Comparison of ENCODE assay signal across 1 cellular context in the genomic region with DNA sequence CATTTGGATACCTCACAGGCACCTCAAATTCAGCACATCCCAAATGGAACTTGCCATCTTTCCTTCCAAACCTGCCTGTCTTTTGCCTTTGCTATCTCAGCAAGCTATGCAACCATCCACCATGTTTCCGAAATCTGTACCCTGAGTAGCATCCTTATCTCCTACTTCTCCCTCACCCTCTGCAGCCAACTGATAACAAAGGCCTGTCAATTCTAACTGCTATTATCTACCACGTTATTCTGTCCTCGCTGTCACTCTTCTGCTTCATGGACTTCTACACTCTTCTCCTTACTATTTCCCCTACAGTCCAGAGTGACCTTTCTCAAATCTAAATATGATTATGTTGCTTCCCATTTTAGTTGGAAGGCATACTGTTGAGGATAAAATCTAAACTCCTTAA.
TF ChIP-seq lines count a peak whose summit lies in the region.

No MANE protein-coding gene starts in this region.

TF ChIP-seq in K562, 482 proteins besides CTCF, POLR2A, EP300 and RAD21 (continued from another document and continues in another):
- TF ChIP-seq KLF13 (tag; IDR thresholded peaks at IDR 0.05; ENCODE audit: borderline replicate concordance, low read depth): no peak
- no peak for TF ChIP-seq NEUROD1 (IDR thresholded peaks at IDR 0.05; ENCODE audit: borderline replicate concordance, low read depth, low read length, partially characterized antibody)
- TF ChIP-seq ZNF197 (CRISPR knock-in tag; IDR thresholded peaks at IDR 0.05; ENCODE audit: low read depth): no peak
- TF ChIP-seq, protein P1, sequence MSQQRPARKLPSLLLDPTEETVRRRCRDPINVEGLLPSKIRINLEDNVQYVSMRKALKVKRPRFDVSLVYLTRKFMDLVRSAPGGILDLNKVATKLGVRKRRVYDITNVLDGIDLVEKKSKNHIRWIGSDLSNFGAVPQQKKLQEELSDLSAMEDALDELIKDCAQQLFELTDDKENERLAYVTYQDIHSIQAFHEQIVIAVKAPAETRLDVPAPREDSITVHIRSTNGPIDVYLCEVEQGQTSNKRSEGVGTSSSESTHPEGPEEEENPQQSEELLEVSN (IDR thresholded peaks at IDR 0.05; ENCODE audit: borderline replicate concordance in 1 of 2, extremely low read depth in 1 of 2, insufficient read depth in 1 of 2, insufficient read length in 1 of 2, low read depth in 1 of 2, low read length in 1 of 2, poor library complexity in 1 of 2, severe bottlenecking in 1 of 2): no peak
- TF ChIP-seq, protein P2, sequence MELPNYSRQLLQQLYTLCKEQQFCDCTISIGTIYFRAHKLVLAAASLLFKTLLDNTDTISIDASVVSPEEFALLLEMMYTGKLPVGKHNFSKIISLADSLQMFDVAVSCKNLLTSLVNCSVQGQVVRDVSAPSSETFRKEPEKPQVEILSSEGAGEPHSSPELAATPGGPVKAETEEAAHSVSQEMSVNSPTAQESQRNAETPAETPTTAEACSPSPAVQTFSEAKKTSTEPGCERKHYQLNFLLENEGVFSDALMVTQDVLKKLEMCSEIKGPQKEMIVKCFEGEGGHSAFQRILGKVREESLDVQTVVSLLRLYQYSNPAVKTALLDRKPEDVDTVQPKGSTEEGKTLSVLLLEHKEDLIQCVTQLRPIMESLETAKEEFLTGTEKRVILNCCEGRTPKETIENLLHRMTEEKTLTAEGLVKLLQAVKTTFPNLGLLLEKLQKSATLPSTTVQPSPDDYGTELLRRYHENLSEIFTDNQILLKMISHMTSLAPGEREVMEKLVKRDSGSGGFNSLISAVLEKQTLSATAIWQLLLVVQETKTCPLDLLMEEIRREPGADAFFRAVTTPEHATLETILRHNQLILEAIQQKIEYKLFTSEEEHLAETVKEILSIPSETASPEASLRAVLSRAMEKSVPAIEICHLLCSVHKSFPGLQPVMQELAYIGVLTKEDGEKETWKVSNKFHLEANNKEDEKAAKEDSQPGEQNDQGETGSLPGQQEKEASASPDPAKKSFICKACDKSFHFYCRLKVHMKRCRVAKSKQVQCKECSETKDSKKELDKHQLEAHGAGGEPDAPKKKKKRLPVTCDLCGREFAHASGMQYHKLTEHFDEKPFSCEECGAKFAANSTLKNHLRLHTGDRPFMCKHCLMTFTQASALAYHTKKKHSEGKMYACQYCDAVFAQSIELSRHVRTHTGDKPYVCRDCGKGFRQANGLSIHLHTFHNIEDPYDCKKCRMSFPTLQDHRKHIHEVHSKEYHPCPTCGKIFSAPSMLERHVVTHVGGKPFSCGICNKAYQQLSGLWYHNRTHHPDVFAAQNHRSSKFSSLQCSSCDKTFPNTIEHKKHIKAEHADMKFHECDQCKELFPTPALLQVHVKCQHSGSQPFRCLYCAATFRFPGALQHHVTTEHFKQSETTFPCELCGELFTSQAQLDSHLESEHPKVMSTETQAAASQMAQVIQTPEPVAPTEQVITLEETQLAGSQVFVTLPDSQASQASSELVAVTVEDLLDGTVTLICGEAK (IDR thresholded peaks at IDR 0.05): no peak
- TF ChIP-seq, protein P2 (CRISPR knock-in tag; IDR thresholded peaks at IDR 0.05): no peak
- TF ChIP-seq, protein P3, sequence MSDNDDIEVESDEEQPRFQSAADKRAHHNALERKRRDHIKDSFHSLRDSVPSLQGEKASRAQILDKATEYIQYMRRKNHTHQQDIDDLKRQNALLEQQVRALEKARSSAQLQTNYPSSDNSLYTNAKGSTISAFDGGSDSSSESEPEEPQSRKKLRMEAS (CRISPR knock-in tag; IDR thresholded peaks at IDR 0.05): no peak
- TF ChIP-seq, protein P4, sequence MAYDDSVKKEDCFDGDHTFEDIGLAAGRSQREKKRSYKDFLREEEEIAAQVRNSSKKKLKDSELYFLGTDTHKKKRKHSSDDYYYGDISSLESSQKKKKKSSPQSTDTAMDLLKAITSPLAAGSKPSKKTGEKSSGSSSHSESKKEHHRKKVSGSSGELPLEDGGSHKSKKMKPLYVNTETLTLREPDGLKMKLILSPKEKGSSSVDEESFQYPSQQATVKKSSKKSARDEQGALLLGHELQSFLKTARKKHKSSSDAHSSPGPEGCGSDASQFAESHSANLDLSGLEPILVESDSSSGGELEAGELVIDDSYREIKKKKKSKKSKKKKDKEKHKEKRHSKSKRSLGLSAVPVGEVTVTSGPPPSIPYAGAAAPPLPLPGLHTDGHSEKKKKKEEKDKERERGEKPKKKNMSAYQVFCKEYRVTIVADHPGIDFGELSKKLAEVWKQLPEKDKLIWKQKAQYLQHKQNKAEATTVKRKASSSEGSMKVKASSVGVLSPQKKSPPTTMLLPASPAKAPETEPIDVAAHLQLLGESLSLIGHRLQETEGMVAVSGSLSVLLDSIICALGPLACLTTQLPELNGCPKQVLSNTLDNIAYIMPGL (CRISPR knock-in tag; IDR thresholded peaks at IDR 0.05): no peak
- TF ChIP-seq ZNF146 (CRISPR knock-in tag; IDR thresholded peaks at IDR 0.05; ENCODE audit: unreplicated experiment): no peak
- TF ChIP-seq, protein P5, sequence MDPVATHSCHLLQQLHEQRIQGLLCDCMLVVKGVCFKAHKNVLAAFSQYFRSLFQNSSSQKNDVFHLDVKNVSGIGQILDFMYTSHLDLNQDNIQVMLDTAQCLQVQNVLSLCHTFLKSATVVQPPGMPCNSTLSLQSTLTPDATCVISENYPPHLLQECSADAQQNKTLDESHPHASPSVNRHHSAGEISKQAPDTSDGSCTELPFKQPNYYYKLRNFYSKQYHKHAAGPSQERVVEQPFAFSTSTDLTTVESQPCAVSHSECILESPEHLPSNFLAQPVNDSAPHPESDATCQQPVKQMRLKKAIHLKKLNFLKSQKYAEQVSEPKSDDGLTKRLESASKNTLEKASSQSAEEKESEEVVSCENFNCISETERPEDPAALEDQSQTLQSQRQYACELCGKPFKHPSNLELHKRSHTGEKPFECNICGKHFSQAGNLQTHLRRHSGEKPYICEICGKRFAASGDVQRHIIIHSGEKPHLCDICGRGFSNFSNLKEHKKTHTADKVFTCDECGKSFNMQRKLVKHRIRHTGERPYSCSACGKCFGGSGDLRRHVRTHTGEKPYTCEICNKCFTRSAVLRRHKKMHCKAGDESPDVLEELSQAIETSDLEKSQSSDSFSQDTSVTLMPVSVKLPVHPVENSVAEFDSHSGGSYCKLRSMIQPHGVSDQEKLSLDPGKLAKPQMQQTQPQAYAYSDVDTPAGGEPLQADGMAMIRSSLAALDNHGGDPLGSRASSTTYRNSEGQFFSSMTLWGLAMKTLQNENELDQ (CRISPR knock-in tag; IDR thresholded peaks at IDR 0.05; ENCODE audit: borderline replicate concordance): no peak
- TF ChIP-seq ZNF408 (CRISPR knock-in tag; IDR thresholded peaks at IDR 0.05; ENCODE audit: low read depth): no peak
- TF ChIP-seq MAFG (tag; conservative IDR thresholded peaks at IDR 0.05): no peak
- peak; percentile 80 for TF ChIP-seq SMARCA4 (IDR thresholded peaks at IDR 0.05)
- TF ChIP-seq, protein P6, sequence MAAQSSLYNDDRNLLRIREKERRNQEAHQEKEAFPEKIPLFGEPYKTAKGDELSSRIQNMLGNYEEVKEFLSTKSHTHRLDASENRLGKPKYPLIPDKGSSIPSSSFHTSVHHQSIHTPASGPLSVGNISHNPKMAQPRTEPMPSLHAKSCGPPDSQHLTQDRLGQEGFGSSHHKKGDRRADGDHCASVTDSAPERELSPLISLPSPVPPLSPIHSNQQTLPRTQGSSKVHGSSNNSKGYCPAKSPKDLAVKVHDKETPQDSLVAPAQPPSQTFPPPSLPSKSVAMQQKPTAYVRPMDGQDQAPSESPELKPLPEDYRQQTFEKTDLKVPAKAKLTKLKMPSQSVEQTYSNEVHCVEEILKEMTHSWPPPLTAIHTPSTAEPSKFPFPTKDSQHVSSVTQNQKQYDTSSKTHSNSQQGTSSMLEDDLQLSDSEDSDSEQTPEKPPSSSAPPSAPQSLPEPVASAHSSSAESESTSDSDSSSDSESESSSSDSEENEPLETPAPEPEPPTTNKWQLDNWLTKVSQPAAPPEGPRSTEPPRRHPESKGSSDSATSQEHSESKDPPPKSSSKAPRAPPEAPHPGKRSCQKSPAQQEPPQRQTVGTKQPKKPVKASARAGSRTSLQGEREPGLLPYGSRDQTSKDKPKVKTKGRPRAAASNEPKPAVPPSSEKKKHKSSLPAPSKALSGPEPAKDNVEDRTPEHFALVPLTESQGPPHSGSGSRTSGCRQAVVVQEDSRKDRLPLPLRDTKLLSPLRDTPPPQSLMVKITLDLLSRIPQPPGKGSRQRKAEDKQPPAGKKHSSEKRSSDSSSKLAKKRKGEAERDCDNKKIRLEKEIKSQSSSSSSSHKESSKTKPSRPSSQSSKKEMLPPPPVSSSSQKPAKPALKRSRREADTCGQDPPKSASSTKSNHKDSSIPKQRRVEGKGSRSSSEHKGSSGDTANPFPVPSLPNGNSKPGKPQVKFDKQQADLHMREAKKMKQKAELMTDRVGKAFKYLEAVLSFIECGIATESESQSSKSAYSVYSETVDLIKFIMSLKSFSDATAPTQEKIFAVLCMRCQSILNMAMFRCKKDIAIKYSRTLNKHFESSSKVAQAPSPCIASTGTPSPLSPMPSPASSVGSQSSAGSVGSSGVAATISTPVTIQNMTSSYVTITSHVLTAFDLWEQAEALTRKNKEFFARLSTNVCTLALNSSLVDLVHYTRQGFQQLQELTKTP (IDR thresholded peaks at IDR 0.05; ENCODE audit: low read depth in 1 of 2, partially characterized antibody in 2 of 2): no peak
- TF ChIP-seq FOXJ3 (CRISPR knock-in tag; IDR thresholded peaks at IDR 0.05): no peak
- no peak for TF ChIP-seq CREM (IDR thresholded peaks at IDR 0.05; ENCODE audit: low read depth)
- TF ChIP-seq KDM1A (IDR thresholded peaks at IDR 0.05): peak; percentile 94 to 96
- TF ChIP-seq RB1 (IDR thresholded peaks at IDR 0.05; ENCODE audit: low read depth): no peak
- no peak for TF ChIP-seq TARDBP (IDR thresholded peaks at IDR 0.05)
- TF ChIP-seq NFE2 (IDR thresholded peaks at IDR 0.05; ENCODE audit: low read depth): no peak
- TF ChIP-seq, protein P7, sequence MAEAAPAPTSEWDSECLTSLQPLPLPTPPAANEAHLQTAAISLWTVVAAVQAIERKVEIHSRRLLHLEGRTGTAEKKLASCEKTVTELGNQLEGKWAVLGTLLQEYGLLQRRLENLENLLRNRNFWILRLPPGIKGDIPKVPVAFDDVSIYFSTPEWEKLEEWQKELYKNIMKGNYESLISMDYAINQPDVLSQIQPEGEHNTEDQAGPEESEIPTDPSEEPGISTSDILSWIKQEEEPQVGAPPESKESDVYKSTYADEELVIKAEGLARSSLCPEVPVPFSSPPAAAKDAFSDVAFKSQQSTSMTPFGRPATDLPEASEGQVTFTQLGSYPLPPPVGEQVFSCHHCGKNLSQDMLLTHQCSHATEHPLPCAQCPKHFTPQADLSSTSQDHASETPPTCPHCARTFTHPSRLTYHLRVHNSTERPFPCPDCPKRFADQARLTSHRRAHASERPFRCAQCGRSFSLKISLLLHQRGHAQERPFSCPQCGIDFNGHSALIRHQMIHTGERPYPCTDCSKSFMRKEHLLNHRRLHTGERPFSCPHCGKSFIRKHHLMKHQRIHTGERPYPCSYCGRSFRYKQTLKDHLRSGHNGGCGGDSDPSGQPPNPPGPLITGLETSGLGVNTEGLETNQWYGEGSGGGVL (CRISPR knock-in tag; IDR thresholded peaks at IDR 0.05): no peak
- no peak for TF ChIP-seq HNRNPH1 (optimal IDR thresholded peaks at IDR 0.05; ENCODE audit: low read depth, low read length)
- TF ChIP-seq SMARCC2 (IDR thresholded peaks at IDR 0.05; ENCODE audit: low read depth): peak; percentile 29; the same call in 1 of the 2 replicates
- no peak for TF ChIP-seq ZNF696 (CRISPR knock-in tag; conservative IDR thresholded peaks at IDR 0.05)
- TF ChIP-seq ZNF766 (CRISPR knock-in tag; conservative IDR thresholded peaks at IDR 0.05): 0 out of 2 replicates have a peak, but pooled peaks have one; percentile 35
- TF ChIP-seq HNRNPLL (IDR thresholded peaks at IDR 0.05; ENCODE audit: low read depth, low read length, poor library complexity, severe bottlenecking): no peak
- no peak for TF ChIP-seq ZNF644 (tag; IDR thresholded peaks at IDR 0.05; ENCODE audit: low read depth)
- TF ChIP-seq PHF20 (IDR thresholded peaks at IDR 0.05; ENCODE audit: partially characterized antibody): no peak
- TF ChIP-seq HMG20A (CRISPR knock-in tag; conservative IDR thresholded peaks at IDR 0.05): no peak
- TF ChIP-seq FOXP1 (CRISPR knock-in tag; IDR thresholded peaks at IDR 0.05): no peak
- no peak; a peak in 1 of 4 replicates for TF ChIP-seq FOXK2 (conservative IDR thresholded peaks at IDR 0.05 in 1 of 2, IDR thresholded peaks at IDR 0.05 in 1 of 2; ENCODE audit: low read depth in 2 of 2)
- no peak for TF ChIP-seq RBM25 (IDR thresholded peaks at IDR 0.05; ENCODE audit: low read depth, low read length, severe bottlenecking)
- no peak for TF ChIP-seq ZNF589 (CRISPR knock-in tag; IDR thresholded peaks at IDR 0.05; ENCODE audit: low read depth)
- TF ChIP-seq NCOA6 (IDR thresholded peaks at IDR 0.05): no peak
- TF ChIP-seq, protein P8, sequence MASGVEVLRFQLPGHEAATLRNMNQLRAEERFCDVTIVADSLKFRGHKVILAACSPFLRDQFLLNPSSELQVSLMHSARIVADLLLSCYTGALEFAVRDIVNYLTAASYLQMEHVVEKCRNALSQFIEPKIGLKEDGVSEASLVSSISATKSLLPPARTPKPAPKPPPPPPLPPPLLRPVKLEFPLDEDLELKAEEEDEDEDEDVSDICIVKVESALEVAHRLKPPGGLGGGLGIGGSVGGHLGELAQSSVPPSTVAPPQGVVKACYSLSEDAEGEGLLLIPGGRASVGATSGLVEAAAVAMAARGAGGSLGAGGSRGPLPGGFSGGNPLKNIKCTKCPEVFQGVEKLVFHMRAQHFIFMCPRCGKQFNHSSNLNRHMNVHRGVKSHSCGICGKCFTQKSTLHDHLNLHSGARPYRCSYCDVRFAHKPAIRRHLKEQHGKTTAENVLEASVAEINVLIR (CRISPR knock-in tag; IDR thresholded peaks at IDR 0.05): no peak
- TF ChIP-seq PHB2 (IDR thresholded peaks at IDR 0.05; ENCODE audit: low read depth): peak; percentile 58; the same call in 1 of the 2 replicates
- no peak for TF ChIP-seq ZNF695 (CRISPR knock-in tag; IDR thresholded peaks at IDR 0.05)
- TF ChIP-seq SOX6 (IDR thresholded peaks at IDR 0.05): peak; percentile 91
- no peak for TF ChIP-seq GTF2F1 (IDR thresholded peaks at IDR 0.05; ENCODE audit: low read depth, low read length)
